9 cellular contexts compared by ENCODE assay signal in the genomic region with DNA sequence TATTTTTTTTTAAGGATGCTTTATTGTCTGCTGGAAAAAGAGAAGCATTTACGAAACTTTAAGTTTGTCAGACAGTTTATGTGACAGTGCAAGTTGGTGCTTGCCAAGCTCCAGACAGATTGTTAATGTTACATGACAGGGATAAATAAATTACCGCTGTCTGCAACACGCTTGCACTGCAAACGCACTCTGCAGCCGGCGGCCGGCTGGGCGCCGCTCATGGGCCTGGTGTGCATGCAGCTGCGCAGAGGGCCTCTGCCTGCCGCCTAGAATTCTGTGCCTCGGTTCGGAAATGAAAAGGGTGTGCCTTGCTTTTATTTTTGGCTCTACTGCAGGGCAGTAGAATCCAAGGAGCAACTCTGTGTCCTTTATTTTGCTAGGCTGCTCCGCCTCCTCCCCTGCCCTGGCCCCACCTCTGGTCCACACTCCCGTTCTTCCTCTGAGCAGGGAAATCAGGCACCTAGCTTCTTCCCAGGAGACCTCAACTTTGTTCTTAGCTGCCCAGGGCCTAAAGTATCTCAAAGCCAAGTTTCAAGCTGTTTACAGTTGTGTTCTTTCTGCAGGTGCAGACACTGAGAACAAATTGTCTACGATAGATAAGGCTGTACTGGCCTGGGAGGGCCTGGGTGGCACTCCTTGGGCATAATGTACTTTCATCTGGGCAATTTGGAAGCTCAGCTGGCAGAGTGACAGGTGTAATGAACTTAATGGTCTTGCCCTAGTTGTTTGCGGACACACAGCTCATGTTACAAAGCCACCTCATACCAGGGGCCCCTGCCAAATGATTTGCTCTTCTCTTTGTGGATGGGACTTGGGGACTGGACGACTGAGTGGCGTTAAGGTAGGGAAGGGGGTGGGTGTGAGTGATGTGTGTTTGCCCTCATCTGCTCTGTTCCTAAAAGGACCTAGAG. TPM values are rescaled to one million over a fixed set of nuclear protein-coding genes. Genes with fewer than 3 reads are reported as not detected.
DNase-seq lines count a peak whose midpoint lies in the region; ATAC-seq, FAIRE-seq and TF ChIP-seq lines count a peak whose summit lies in the region.
"Had no signal": no experiment of that assay in that cellular context is flagged by ENCODE, and none has a peak within 500 bp of the region (broad histone marks: within the 10 kb centered on the region; RNA-seq: fewer than 3 reads in every experiment).

No MANE protein-coding gene starts in this region.

- 35 to 49% methylated on average over 19 of the region's 19 CpGs for WGBS in lung, 2 donors

- H3K4me1 ChIP-seq in astrocyte (ENCODE audit: insufficient read depth, low read length) (peaks cover 25% of the 10 kb centered on the region), lung (ENCODE audit: control insufficient read depth in 2 of 2, insufficient read depth in 2 of 2, low read length in 2 of 2) (peaks cover 20% of the 10 kb centered on the region in 2 donors)

- peak; percentile 53 for DNase-seq in activated CD8-positive, alpha-beta memory T cell treated with anti-CD3 and anti-CD28 coated beads for 24 hours
- no peak for DNase-seq in activated CD8-positive, alpha-beta memory T cell treated with anti-CD3 and anti-CD28 coated beads, Interleukin-2, amount 50 U/mL, for 48 hours
- DNase-seq in astrocyte (ENCODE audit: low read depth) (peak; percentile 50), lung (ENCODE audit: low spot score) (no peak), urothelium cell line (ENCODE audit: low spot score) (peak; percentile 64), UCSD-AML1 (lab: John Stamatoyannopoulos, UW; ENCODE audit: unreplicated experiment) (no peak)

- no peaks in the 10 kb centered on the region for H3K9me3 ChIP-seq in astrocyte (ENCODE audit: insufficient read depth, low read depth, low read length)
- H3K9me3 ChIP-seq in lung (ENCODE audit: control insufficient read depth in 2 of 2, insufficient read depth in 1 of 2, low read length in 1 of 2) = no peaks in the 10 kb centered on the region

- peak overlapping the region; percentile 64 for H3K4me2 ChIP-seq in astrocyte (ENCODE audit: low read length)

- H3K27ac ChIP-seq in astrocyte (ENCODE audit: low read depth, low read length) = no peak overlapping the region
- peak overlapping the region; percentile 51 to 85 for H3K27ac ChIP-seq in lung (ENCODE audit: low read depth in 1 of 2, low read length in 1 of 2)

- H3K9ac ChIP-seq in astrocyte (ENCODE audit: low read length) = no peak overlapping the region

- H3K4me1 Mint-ChIP-seq in astrocyte (ENCODE audit: low read depth, unreplicated experiment) = peaks cover 34% of the 10 kb centered on the region

- H3K9me3 Mint-ChIP-seq in astrocyte (ENCODE audit: unreplicated experiment) = peaks cover 2% of the 10 kb centered on the region

- ATAC-seq in lung (ENCODE audit: insufficient read depth, low FRiP score) (peak; percentile 60), HG02870 (IDR thresholded peaks at IDR 0.05; ENCODE audit: unreplicated experiment) (no peak), GM21447 (IDR thresholded peaks at IDR 0.05; ENCODE audit: unreplicated experiment) (no peak)

- H3K4me3 ChIP-seq in astrocyte (ENCODE audit: insufficient read depth, low read depth, low read length) (no peak overlapping the region), lung (no peak overlapping the region)

- peak overlapping the region; percentile 46 for H3K4me3 Mint-ChIP-seq in astrocyte (ENCODE audit: unreplicated experiment)

- peaks cover 15% of the 10 kb centered on the region for H3K27me3 ChIP-seq in astrocyte (ENCODE audit: insufficient read depth, low read length)
- no peaks in the 10 kb centered on the region for H3K27me3 ChIP-seq in lung (ENCODE audit: control insufficient read depth, insufficient read depth)

- H3K27me3 Mint-ChIP-seq in astrocyte (ENCODE audit: low read depth, unreplicated experiment) = no peaks in the 10 kb centered on the region

- H3K36me3 ChIP-seq in astrocyte (ENCODE audit: insufficient read depth, low read length) = no peaks in the 10 kb centered on the region
- H3K36me3 ChIP-seq in lung (ENCODE audit: control insufficient read depth in 2 of 2, insufficient read depth in 2 of 2, low read length in 2 of 2) = no peaks in the 10 kb centered on the region

- no peak for FAIRE-seq in astrocyte (lab: Jason Lieb, UNC)
- peak; percentile 92 for FAIRE-seq in urothelium cell line (lab: Jason Lieb, UNC)

- peaks cover 9% of the 10 kb centered on the region for H4K20me1 ChIP-seq in astrocyte (ENCODE audit: insufficient read depth, low read length)

- no peak overlapping the region for H3K27ac Mint-ChIP-seq in astrocyte (ENCODE audit: unreplicated experiment)

- TF ChIP-seq CTCF in astrocyte (IDR thresholded peaks at IDR 0.05; ENCODE audit: insufficient read depth, low read depth, low read length) = no peak
- TF ChIP-seq CTCF in lung (IDR thresholded peaks at IDR 0.05; ENCODE audit: control extremely low read depth, extremely low read depth) = no peak

- peaks cover 2% of the 10 kb centered on the region for H3K79me2 ChIP-seq in astrocyte (ENCODE audit: insufficient read depth, low read length)

- no peak overlapping the region for H2AFZ ChIP-seq in astrocyte (ENCODE audit: low read depth, low read length)

- peaks cover 3% of the 10 kb centered on the region for H3K36me3 Mint-ChIP-seq in astrocyte (ENCODE audit: low read depth, unreplicated experiment)

RNA-seq across cellular contexts. Expression of gene LDLRAD4, which starts 4.1 kb away (rescaled TPM):
- 26.0 and 40.1 TPM in 2 replicates for total RNA-seq in astrocyte
- 10 to 100 TPM; 30.2 to 62.4 TPM for total RNA-seq in lung
- polyA plus RNA-seq in lung = 1 to 10 TPM; 3.2 to 9.5 TPM
- total RNA-seq: NCI-H460 had no signal

Comparison
In these comparisons a context has a peak if more than half of its experiments do, and no peak if none do; other contexts are left out.
1. DNase-seq: peak in activated CD8-positive, alpha-beta memory T cell treated with anti-CD3 and anti-CD28 coated beads for 24 hours (single experiment), astrocyte (single experiment) and urothelium cell line (single experiment); none in activated CD8-positive, alpha-beta memory T cell treated with anti-CD3 and anti-CD28 coated beads, Interleukin-2, amount 50 U/mL, for 48 hours (single experiment), lung (single experiment) and UCSD-AML1 (single experiment).